Comparison of ENCODE assay signal across 8 cellular contexts in genomic region chr7:97971120-97971989, GRCh38. TPM values are rescaled to one million over a fixed set of nuclear protein-coding genes. Genes with fewer than 3 reads are reported as not detected.
DNase-seq lines count a peak whose midpoint lies in the region; ATAC-seq and TF ChIP-seq lines count a peak whose summit lies in the region.

No MANE protein-coding gene starts in this region.

- H3K27me3 Mint-ChIP-seq in naive thymus-derived CD4-positive, alpha-beta T cell = peaks cover 0 to 3% (median 0%) of the 10 kb centered on the region in 5 donors

- peak overlapping the region; percentile 90 to 98 (median 96) for H3K4me3 Mint-ChIP-seq in naive thymus-derived CD4-positive, alpha-beta T cell

- peak; percentile 44 for ATAC-seq in GM21717 (IDR thresholded peaks at IDR 0.05; ENCODE audit: unreplicated experiment)
- peak; percentile 62 for ATAC-seq in naive thymus-derived CD4-positive, alpha-beta T cell

- WGBS in esophagus, 2 donors = 22 to 26% methylated on average over 26 of the region's 26 CpGs

- no peak for TF ChIP-seq CTCF in WERI-Rb-1 (IDR thresholded peaks at IDR 0.05; ENCODE audit: low read depth, low read length)
- TF ChIP-seq CTCF in uterus (IDR thresholded peaks at IDR 0.05) = no peak

- no peak for TF ChIP-seq POLR2A in uterus (IDR thresholded peaks at IDR 0.05)

- CTCF ChIA-PET in naive thymus-derived CD4-positive, alpha-beta T cell (lab: Charles Lee) = interaction anchor here (0.7 kb wide), 1 partner anchor 735 kb away, joined by 7 read pairs; no protein-coding TSS in a partner anchor

- H3K4me1 ChIP-seq in esophagus (ENCODE audit: control insufficient read depth in 2 of 2, insufficient read depth in 2 of 2, low read length in 1 of 2) (no peaks in the 10 kb centered on the region), uterus (no peaks in the 10 kb centered on the region)
- H3K4me1 ChIP-seq in naive thymus-derived CD4-positive, alpha-beta T cell (ENCODE audit: control insufficient read depth in 2 of 2, insufficient read depth in 2 of 2, low read length in 2 of 2) = peaks cover 10% of the 10 kb centered on the region in 2 donors

- peak overlapping the region; percentile 92 to 97 (median 94) for H3K27ac Mint-ChIP-seq in naive thymus-derived CD4-positive, alpha-beta T cell

- peaks cover under 1 to 30% (median 14%) of the 10 kb centered on the region in 5 donors for H3K36me3 Mint-ChIP-seq in naive thymus-derived CD4-positive, alpha-beta T cell

- H3K9me3 Mint-ChIP-seq in naive thymus-derived CD4-positive, alpha-beta T cell = peaks cover 0 to 4% (median 2%) of the 10 kb centered on the region in 11 donors

- intact Hi-C loops in naive thymus-derived CD4-positive, alpha-beta T cell (cut with micrococcal nuclease) = loop anchor here (2.0 to 5.0 kb wide), 2 partner anchors 279 to 281 kb away; partner anchors contain the start of gene TECPR1 (in 1 of the 2)
- intact Hi-C loops in uterus (cut with DNase I; ENCODE audit: low total_unique reads) = no loop called here

- H3K9me3 ChIP-seq in WERI-Rb-1 (ENCODE audit: severe bottlenecking) = no peaks in the 10 kb centered on the region
- H3K9me3 ChIP-seq in esophagus (ENCODE audit: control insufficient read depth in 2 of 2, insufficient read depth in 1 of 2, low read depth in 1 of 2, low read length in 1 of 2) = no peaks in the 10 kb centered on the region
- no peaks in the 10 kb centered on the region for H3K9me3 ChIP-seq in naive thymus-derived CD4-positive, alpha-beta T cell (ENCODE audit: control insufficient read depth in 2 of 3, low read length in 3 of 3)
- H3K9me3 ChIP-seq in uterus = no peaks in the 10 kb centered on the region

- H3K36me3 ChIP-seq in WERI-Rb-1 (no peaks in the 10 kb centered on the region; the same call in 1 of the 2 replicates), esophagus (ENCODE audit: control insufficient read depth in 2 of 2, insufficient read depth in 2 of 2, low read length in 1 of 2) (no peaks in the 10 kb centered on the region), uterus (no peaks in the 10 kb centered on the region)
- peaks cover 0 to 5% (median 0%) of the 10 kb centered on the region in 3 experiments for H3K36me3 ChIP-seq in naive thymus-derived CD4-positive, alpha-beta T cell (ENCODE audit: control insufficient read depth in 2 of 3, insufficient read depth in 3 of 3, low read length in 3 of 3)

- POLR2A ChIA-PET in naive thymus-derived CD4-positive, alpha-beta T cell (lab: Charles Lee) = interaction anchor here (0.6 kb wide), 1 partner anchor 190 kb away, joined by 3 read pairs; no protein-coding TSS in a partner anchor

- DNase-seq in HuH-7.5 (ENCODE audit: low spot score) = peak; percentile 22
- DNase-seq in WERI-Rb-1 = peak; percentile 19
- peak in 4 of 9 donors; percentile 24 to 50 (median 41) for DNase-seq in naive thymus-derived CD4-positive, alpha-beta T cell
- no peak for DNase-seq in uterus
- no peak for DNase-seq in NCI-H2107 (lab: John Stamatoyannopoulos, UW)

- H3K4me3 ChIP-seq in GM08714 (ENCODE audit: low read length) (peak overlapping the region; percentile 94), WERI-Rb-1 (ENCODE audit: low read depth, low read length) (peak overlapping the region; percentile 88), esophagus (ENCODE audit: low read depth in 1 of 2, low read length in 2 of 2) (peak overlapping the region; percentile 77 to 100), uterus (peak overlapping the region; percentile 81 to 87)
- peak overlapping the region; percentile 87 for H3K4me3 ChIP-seq in naive thymus-derived CD4-positive, alpha-beta T cell (ENCODE audit: low read length)

- no peaks in the 10 kb centered on the region for H3K27me3 ChIP-seq in WERI-Rb-1 (ENCODE audit: insufficient read depth, low read depth, severe bottlenecking)
- H3K27me3 ChIP-seq in esophagus (ENCODE audit: control insufficient read depth in 1 of 2, insufficient read depth in 2 of 2, low read length in 2 of 2) = no peaks in the 10 kb centered on the region
- no peaks in the 10 kb centered on the region for H3K27me3 ChIP-seq in naive thymus-derived CD4-positive, alpha-beta T cell (ENCODE audit: control insufficient read depth in 2 of 2, insufficient read depth in 2 of 2, low read length in 2 of 2)
- no peaks in the 10 kb centered on the region for H3K27me3 ChIP-seq in uterus

- H3K27ac ChIP-seq in WERI-Rb-1 (peak overlapping the region; percentile 72), esophagus (ENCODE audit: low read depth in 2 of 2, low read length in 1 of 2) (peak overlapping the region; percentile 65 to 69), uterus (peak overlapping the region in 1 of 2 donors; percentile 46)
- peak overlapping the region; percentile 84 for H3K27ac ChIP-seq in naive thymus-derived CD4-positive, alpha-beta T cell (ENCODE audit: low read depth, low read length)

- peaks cover 5 to 37% (median 17%) of the 10 kb centered on the region in 7 donors for H3K4me1 Mint-ChIP-seq in naive thymus-derived CD4-positive, alpha-beta T cell

RNA-seq across cellular contexts. Expression of gene OCM2, which starts 18.6 kb away (rescaled TPM):
- polyA plus RNA-seq in esophagus = not detected
- not detected for total RNA-seq in naive thymus-derived CD4-positive, alpha-beta T cell
- not detected for polyA plus RNA-seq in naive thymus-derived CD4-positive, alpha-beta T cell
- not detected for total RNA-seq in uterus

Comparison
In these comparisons a context has a peak if more than half of its experiments do, and no peak if none do; other contexts are left out.
1. DNase-seq: peak in HuH-7.5 (single experiment) and WERI-Rb-1 (single experiment); none in uterus (0 of 2) and NCI-H2107 (single experiment).
2. Peak in every context shown above with its lines, with median percentiles within 50 percentile points of each other: H3K4me3 ChIP-seq.